In the genomic region with DNA sequence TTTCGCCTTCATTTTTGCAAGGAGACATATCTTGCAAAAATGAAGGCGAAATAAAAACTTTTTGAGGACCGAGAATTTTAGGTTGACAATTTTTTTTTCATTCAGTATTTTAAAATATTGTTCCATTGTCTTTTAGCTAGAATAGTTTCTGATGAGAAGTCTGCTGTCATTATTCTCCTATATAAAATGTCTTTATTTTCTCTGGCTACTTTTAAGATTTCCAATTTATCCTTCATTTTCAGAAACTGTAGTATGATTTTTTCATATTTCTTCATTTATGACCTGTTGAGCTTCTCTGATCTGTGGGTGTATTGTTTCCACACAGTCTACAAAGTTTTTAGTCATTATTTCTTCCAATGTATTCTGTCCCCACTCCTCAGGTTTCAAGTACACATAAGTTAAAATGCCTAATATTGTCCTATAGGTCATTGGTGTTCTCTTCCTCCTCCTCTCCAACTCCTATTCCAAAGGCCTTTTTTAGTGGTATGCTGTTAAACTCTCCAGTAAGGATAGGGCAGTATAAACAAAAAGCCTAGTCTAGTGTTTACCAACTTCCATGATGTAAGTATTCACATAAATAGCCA, we compare ENCODE assay signal across 15 cellular contexts. TPM values are rescaled to one million over a fixed set of nuclear protein-coding genes. Genes with fewer than 3 reads are reported as not detected.
DNase-seq lines count a peak whose midpoint lies in the region; TF ChIP-seq lines count a peak whose summit lies in the region.
"Had no signal": no experiment of that assay in that cellular context is flagged by ENCODE, and none has a peak within 500 bp of the region (broad histone marks: within the 10 kb centered on the region; RNA-seq: fewer than 3 reads in every experiment).

No MANE protein-coding gene starts in this region.

- peaks cover 14% of the 10 kb centered on the region for H3K9me3 Mint-ChIP-seq in MCF 10A (ENCODE audit: unreplicated experiment)

- no peak overlapping the region for H3K4me3 Mint-ChIP-seq in MCF 10A (ENCODE audit: unreplicated experiment)
- H3K4me3 Mint-ChIP-seq: activated B cell treated with CpG ODN at 0.5 μM for 24 hours; activated naive CD8-positive, alpha-beta T cell treated with anti-CD3 and anti-CD28 coated beads, Interleukin-2, amount 10 ng/mL, durations not matched to agents 7 days and 5 days; natural killer cell; stimulated activated effector memory CD8-positive, alpha-beta T cell treated with anti-CD3 and anti-CD28 coated beads, Interleukin-12 subunit alpha, Interleukin-12 subunit beta, amount 100 ng/mL, for 72 hours had no signal

- no peak overlapping the region for H3K4me3 ChIP-seq in fibroblast of pulmonary artery (replicated peaks; ENCODE audit: low read depth, low read length)

- TF ChIP-seq CTCF in fibroblast of pulmonary artery (IDR thresholded peaks at IDR 0.05; ENCODE audit: low read length, missing control alignments) (no peak), MCF 10A (IDR thresholded peaks at IDR 0.05; ENCODE audit: unreplicated experiment) (no peak)

- in situ Hi-C loops in KBM-7 (cut with MboI; ENCODE audit: low pct_unique_long_range_greater_than_20kb, low sequenced_read_pairs), result no loop called here

- BruUV-seq in MCF 10A (replicated peaks; lab: Mats Ljungman, UMichigan), result no TSS peak

- H3K27ac Mint-ChIP-seq in MCF 10A (ENCODE audit: low read depth, unreplicated experiment), result no peak overlapping the region
- H3K27ac Mint-ChIP-seq: activated B cell treated with CpG ODN at 0.5 μM for 24 hours; activated naive CD8-positive, alpha-beta T cell treated with anti-CD3 and anti-CD28 coated beads, Interleukin-2, amount 10 ng/mL, durations not matched to agents 7 days and 5 days; stimulated activated effector memory CD8-positive, alpha-beta T cell treated with anti-CD3 and anti-CD28 coated beads, Interleukin-12 subunit alpha, Interleukin-12 subunit beta, amount 100 ng/mL, for 72 hours had no signal

- DNase-seq in NCI-H345 (lab: John Stamatoyannopoulos, UW) (peak; percentile 18), NCI-H345 treated with DMSO at 0.1 percent for 48 hours (lab: John Stamatoyannopoulos, UW; ENCODE audit: unreplicated experiment) (no peak), KBM-7 (peak; percentile 36), SKM-1 (lab: John Stamatoyannopoulos, UW; ENCODE audit: unreplicated experiment) (peak; percentile 20), fibroblast of pulmonary artery (ENCODE audit: low read depth) (peak; percentile 20), UCSD-AML1 (lab: John Stamatoyannopoulos, UW; ENCODE audit: unreplicated experiment) (no peak), MCF 10A (ENCODE audit: unreplicated experiment) (no peak)
- no peak for DNase-seq in activated CD4-positive, alpha-beta T cell treated with anti-CD3 and anti-CD28 coated beads, Interleukin-2, amount 50 U/mL, for 48 hours
- DNase-seq: activated B cell treated with CpG ODN at 0.5 μM for 24 hours; activated CD8-positive, alpha-beta memory T cell treated with anti-CD3 and anti-CD28 coated beads, Interleukin-2, amount 50 U/mL, for 48 hours; activated naive CD8-positive, alpha-beta T cell treated with anti-CD3 and anti-CD28 coated beads, Interleukin-2, amount 10 ng/mL, durations not matched to agents 7 days and 5 days; natural killer cell; SHP77; stimulated activated CD4-positive, alpha-beta T cell treated with anti-CD3 and anti-CD28 coated beads, Interleukin-4, amount 100 ng/mL, for 24 hours had no signal

- no peaks in the 10 kb centered on the region for H3K27me3 Mint-ChIP-seq in MCF 10A (ENCODE audit: insufficient read depth, unreplicated experiment)
- H3K27me3 Mint-ChIP-seq: activated B cell treated with CpG ODN at 0.5 μM for 24 hours had no signal

- H3K36me3 Mint-ChIP-seq in MCF 10A (ENCODE audit: insufficient read depth, unreplicated experiment), result peaks cover 67% of the 10 kb centered on the region

- H3K4me1 Mint-ChIP-seq in MCF 10A (ENCODE audit: insufficient read depth, unreplicated experiment), result no peaks in the 10 kb centered on the region
- H3K4me1 Mint-ChIP-seq: activated B cell treated with CpG ODN at 0.5 μM for 24 hours; activated naive CD8-positive, alpha-beta T cell treated with anti-CD3 and anti-CD28 coated beads, Interleukin-2, amount 10 ng/mL, durations not matched to agents 7 days and 5 days; natural killer cell; stimulated activated effector memory CD8-positive, alpha-beta T cell treated with anti-CD3 and anti-CD28 coated beads, Interleukin-12 subunit alpha, Interleukin-12 subunit beta, amount 100 ng/mL, for 72 hours had no signal

- intact Hi-C loops in MCF 10A (cut with micrococcal nuclease), result no loop called here

- POLR2A ChIA-PET in MCF 10A (lab: Yijun Ruan, JAX), result interaction anchor here (0.6 to 1.1 kb wide), 3 partner anchors 15 to 1290 kb away, joined by 3 read pairs; no protein-coding TSS in a partner anchor

- CTCF ChIA-PET in MCF 10A (lab: Yijun Ruan, JAX), result no interaction called here

RNA-seq across cellular contexts. Expression of gene AHI1, which starts 15.7 kb away (rescaled TPM):
- total RNA-seq in MCF 10A (2022), result 23.5 and 26.5 TPM in 2 replicates

Comparison
In these comparisons a context has a peak if more than half of its experiments do, and no peak if none do; other contexts are left out.
1. DNase-seq: peak in NCI-H345 (single experiment), KBM-7 (single experiment), SKM-1 (single experiment) and fibroblast of pulmonary artery (single experiment); none in NCI-H345 treated with DMSO at 0.1 percent for 48 hours (single experiment), UCSD-AML1 (single experiment), activated CD4-positive, alpha-beta T cell treated with anti-CD3 and anti-CD28 coated beads, Interleukin-2, amount 50 U/mL, for 48 hours (0 of 2) and MCF 10A (single experiment).